ENCODE assay signal across 8 cellular contexts in the genomic region with DNA sequence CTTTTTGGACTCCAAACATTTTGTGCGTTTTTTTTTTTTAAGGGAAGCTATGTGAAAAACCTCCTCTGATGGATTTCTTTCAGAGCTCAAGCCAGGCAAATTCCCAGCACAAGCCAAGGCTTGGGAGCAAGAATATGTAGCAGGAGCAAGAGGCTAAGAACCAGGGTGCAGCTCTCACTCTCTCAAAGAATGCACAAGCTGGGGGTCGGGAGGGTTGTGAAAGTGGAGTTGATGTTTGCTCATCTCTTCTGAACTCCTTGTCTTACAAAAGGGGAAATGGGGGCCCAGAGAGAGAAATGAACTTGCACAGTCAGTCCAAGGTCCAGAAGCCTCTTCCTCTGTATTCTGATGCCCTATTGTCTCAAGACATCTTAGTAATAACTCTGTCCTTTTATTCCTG. TPM values are rescaled to one million over a fixed set of nuclear protein-coding genes. Genes with fewer than 3 reads are reported as not detected.
DNase-seq lines count a peak whose midpoint lies in the region; ATAC-seq and TF ChIP-seq lines count a peak whose summit lies in the region.

No MANE protein-coding gene starts in this region.

- H3K27ac ChIP-seq in esophagus (ENCODE audit: low read depth in 2 of 2, low read length in 1 of 2) (peak overlapping the region; percentile 31 to 83), thoracic aorta (peak overlapping the region; percentile 96)

- CTCF ChIA-PET in activated CD4-positive, alpha-beta T cell treated with anti-CD3 and anti-CD28 coated beads, Interleukin-2, amount 10 ng/mL, durations not matched to agents 7 days and 5 days (lab: Charles Lee) = interaction anchor here (1.0 to 1.5 kb wide), 5 partner anchors 26 to 89 kb away, joined by 3 to 4 read pairs (median 4); no protein-coding TSS in a partner anchor

- H3K27me3 ChIP-seq in esophagus (ENCODE audit: control insufficient read depth in 1 of 2, insufficient read depth in 2 of 2, low read length in 2 of 2) (no peaks in the 10 kb centered on the region), thoracic aorta (replicated peaks; ENCODE audit: insufficient read depth) (no peaks in the 10 kb centered on the region)

- no peak for ATAC-seq in thoracic aorta (ENCODE audit: insufficient number of reproducible peaks, low FRiP score, low read depth)
- no peak for ATAC-seq in GM21367 (IDR thresholded peaks at IDR 0.05; ENCODE audit: unreplicated experiment)

- H3K4me3 ChIP-seq in esophagus (ENCODE audit: low read depth in 1 of 2, low read length in 2 of 2) (no peak overlapping the region), thoracic aorta (no peak overlapping the region)

- no peaks in the 10 kb centered on the region for H3K27me3 Mint-ChIP-seq in activated CD4-positive, alpha-beta T cell treated with anti-CD3 and anti-CD28 coated beads, Interleukin-2, amount 10 ng/mL, durations not matched to agents 7 days and 5 days

- peaks cover 3 to 12% of the 10 kb centered on the region in 2 donors for H3K4me1 ChIP-seq in esophagus (ENCODE audit: control insufficient read depth in 2 of 2, insufficient read depth in 2 of 2, low read length in 1 of 2)
- H3K4me1 ChIP-seq in thoracic aorta (ENCODE audit: control insufficient read depth in 1 of 2, low read depth in 2 of 2) = peaks cover 77 to 97% of the 10 kb centered on the region in 2 donors

- H3K4me3 Mint-ChIP-seq in activated CD4-positive, alpha-beta T cell treated with anti-CD3 and anti-CD28 coated beads, Interleukin-2, amount 10 ng/mL, durations not matched to agents 7 days and 5 days = no peak overlapping the region

- H3K36me3 ChIP-seq in esophagus (ENCODE audit: control insufficient read depth in 2 of 2, insufficient read depth in 2 of 2, low read length in 1 of 2) (no peaks in the 10 kb centered on the region), thoracic aorta (no peaks in the 10 kb centered on the region)

- no peak for DNase-seq in activated CD4-positive, alpha-beta T cell treated with anti-CD3 and anti-CD28 coated beads, Interleukin-2, amount 10 ng/mL, durations not matched to agents 7 days and 5 days
- no peak for DNase-seq in activated CD4-positive, alpha-beta T cell treated with anti-CD3 and anti-CD28 coated beads, Interleukin-2, amount 50 U/mL, for 4 hours
- peak; percentile 94 for DNase-seq in SIG-M5 treated with dmso at 0.1 percent for 504 hours (lab: John Stamatoyannopoulos, UW; ENCODE audit: unreplicated experiment)
- no peak for DNase-seq in thoracic aorta (ENCODE audit: low spot score)
- DNase-seq in GM10266 (ENCODE audit: extremely low spot score) = no peak
- no peak for DNase-seq in nucleus accumbens (lab: John Stamatoyannopoulos, UW)

- H3K36me3 Mint-ChIP-seq in activated CD4-positive, alpha-beta T cell treated with anti-CD3 and anti-CD28 coated beads, Interleukin-2, amount 10 ng/mL, durations not matched to agents 7 days and 5 days (ENCODE audit: low read depth) = peaks cover 3% of the 10 kb centered on the region

- no peaks in the 10 kb centered on the region for H3K9me3 Mint-ChIP-seq in activated CD4-positive, alpha-beta T cell treated with anti-CD3 and anti-CD28 coated beads, Interleukin-2, amount 10 ng/mL, durations not matched to agents 7 days and 5 days

- peaks cover 80% of the 10 kb centered on the region for H3K4me1 Mint-ChIP-seq in activated CD4-positive, alpha-beta T cell treated with anti-CD3 and anti-CD28 coated beads, Interleukin-2, amount 10 ng/mL, durations not matched to agents 7 days and 5 days

- H3K9me3 ChIP-seq in esophagus (ENCODE audit: control insufficient read depth in 2 of 2, insufficient read depth in 1 of 2, low read depth in 1 of 2, low read length in 1 of 2) (no peaks in the 10 kb centered on the region), thoracic aorta (no peaks in the 10 kb centered on the region)

- WGBS in esophagus, 2 donors = 17 to 36% methylated on average over 2 of the region's 2 CpGs

- H3K27ac Mint-ChIP-seq in activated CD4-positive, alpha-beta T cell treated with anti-CD3 and anti-CD28 coated beads, Interleukin-2, amount 10 ng/mL, durations not matched to agents 7 days and 5 days = peak overlapping the region; percentile 100

- TF ChIP-seq CTCF in thoracic aorta (IDR thresholded peaks at IDR 0.05) (no peak), GM10266 (IDR thresholded peaks at IDR 0.05; ENCODE audit: control insufficient read depth, insufficient read depth, low read depth, missing control alignments) (no peak)

- POLR2A ChIA-PET in activated CD4-positive, alpha-beta T cell treated with anti-CD3 and anti-CD28 coated beads, Interleukin-2, amount 10 ng/mL, durations not matched to agents 7 days and 5 days (lab: Charles Lee) = interaction anchor here (0.6 kb wide), 1 partner anchor 50 kb away, joined by 6 read pairs; no protein-coding TSS in a partner anchor

RNA-seq across cellular contexts. Expression of gene TRAF1, which starts 7.7 kb away (rescaled TPM):
- 10 to 100 TPM; 61.9 to 64.3 TPM for total RNA-seq in activated CD4-positive, alpha-beta T cell treated with anti-CD3 and anti-CD28 coated beads, Interleukin-2, amount 10 ng/mL, durations not matched to agents 7 days and 5 days
- polyA plus RNA-seq in esophagus = 1 to 10 TPM; 2.7 to 6.1 TPM
- 10 to 100 TPM; 36.4 to 52.5 TPM for total RNA-seq in thoracic aorta

RNA-seq across cellular contexts. Expression of gene PHF19, which starts 57.3 kb away (rescaled TPM):
- 100 to 1,000 TPM; 331 to 351 TPM for total RNA-seq in activated CD4-positive, alpha-beta T cell treated with anti-CD3 and anti-CD28 coated beads, Interleukin-2, amount 10 ng/mL, durations not matched to agents 7 days and 5 days
- polyA plus RNA-seq in esophagus = 10 to 100 TPM; 22.3 to 28.8 TPM
- 10 to 100 TPM; 47.9 to 81.7 TPM for total RNA-seq in thoracic aorta

Comparison
In these comparisons a context has a peak if more than half of its experiments do, and no peak if none do; other contexts are left out.
1. RNA of gene PHF19, which starts 57.3 kb away (total RNA-seq): 331 to 351 TPM in activated CD4-positive, alpha-beta T cell treated with anti-CD3 and anti-CD28 coated beads, Interleukin-2, amount 10 ng/mL, durations not matched to agents 7 days and 5 days; 47.9 to 81.7 TPM in thoracic aorta; every median in the first group is over 4 times any median in the second.